20 cellular contexts compared by ENCODE assay signal in genomic region chr2:8281234-8281633, GRCh38.
DNase-seq lines count a peak whose midpoint lies in the region; ATAC-seq and TF ChIP-seq lines count a peak whose summit lies in the region.
"Had no signal": no experiment of that assay in that cellular context is flagged by ENCODE, and none has a peak within 500 bp of the region (broad histone marks: within the 10 kb centered on the region; RNA-seq: fewer than 3 reads in every experiment).

No MANE protein-coding gene starts in this region.

- H3K9me3 ChIP-seq in effector memory CD4-positive, alpha-beta T cell (ENCODE audit: control insufficient read depth, low read length), result no peaks in the 10 kb centered on the region

- H3K9me3 Mint-ChIP-seq in GM23338, result no peaks in the 10 kb centered on the region; the same call in 2 of the 3 replicates
- no peaks in the 10 kb centered on the region for H3K9me3 Mint-ChIP-seq in natural killer cell
- H3K9me3 Mint-ChIP-seq in activated CD8-positive, alpha-beta T cell treated with anti-CD3 and anti-CD28 coated beads, Interleukin-2, amount 10 ng/mL, durations not matched to agents 7 days and 5 days (ENCODE audit: insufficient read depth), result no peaks in the 10 kb centered on the region
- H3K9me3 Mint-ChIP-seq: CD4-positive, CD25-positive, alpha-beta regulatory T cell had no signal

- no peak overlapping the region for H3K27ac ChIP-seq in GM23338 (ENCODE audit: low read depth)
- no peak overlapping the region for H3K27ac ChIP-seq in effector memory CD4-positive, alpha-beta T cell (ENCODE audit: insufficient read depth, low read length, poor library complexity, severe bottlenecking)
- H3K27ac ChIP-seq: 22Rv1 had no signal

- H2AFZ ChIP-seq in GM23338, result peak overlapping the region; percentile 75

- TF ChIP-seq CTCF in GM23338 (conservative IDR thresholded peaks at IDR 0.05; ENCODE audit: low read depth in 2 of 2) (no peak), natural killer cell (IDR thresholded peaks at IDR 0.05) (no peak)

- H3K27me3 ChIP-seq in GM23338 (ENCODE audit: insufficient read depth), result no peaks in the 10 kb centered on the region
- no peaks in the 10 kb centered on the region for H3K27me3 ChIP-seq in effector memory CD4-positive, alpha-beta T cell (replicated peaks; ENCODE audit: control insufficient read depth, insufficient read depth, low read length, poor library complexity, severe bottlenecking)

- H3K4me3 ChIP-seq in GM23338, result no peak overlapping the region
- peak overlapping the region; percentile 22 for H3K4me3 ChIP-seq in effector memory CD4-positive, alpha-beta T cell (ENCODE audit: insufficient read depth, low read depth, low read length, poor library complexity, severe bottlenecking)
- H3K4me3 ChIP-seq: K562 had no signal

- H3K4me1 Mint-ChIP-seq in GM23338 (peaks cover 6% of the 10 kb centered on the region), natural killer cell (peaks cover 76 to 85% of the 10 kb centered on the region in 2 donors)
- H3K4me1 Mint-ChIP-seq in activated CD8-positive, alpha-beta T cell treated with anti-CD3 and anti-CD28 coated beads, Interleukin-2, amount 10 ng/mL, durations not matched to agents 7 days and 5 days (ENCODE audit: low read depth), result peaks cover 15% of the 10 kb centered on the region
- H3K4me1 Mint-ChIP-seq: B cell had no signal

- ATAC-seq in GM23338 (no peak), natural killer cell (no peak), GM18858 (IDR thresholded peaks at IDR 0.05; ENCODE audit: unreplicated experiment) (no peak), HG03108 (IDR thresholded peaks at IDR 0.05; ENCODE audit: unreplicated experiment) (no peak)
- ATAC-seq in activated CD8-positive, alpha-beta T cell treated with anti-CD3 and anti-CD28 coated beads, Interleukin-2, amount 10 ng/mL, durations not matched to agents 7 days and 5 days, result no peak
- ATAC-seq: K562, Panc1 had no signal

- CTCF ChIA-PET in activated CD8-positive, alpha-beta T cell treated with anti-CD3 and anti-CD28 coated beads, Interleukin-2, amount 10 ng/mL, durations not matched to agents 7 days and 5 days (lab: Charles Lee), result no interaction called here

- H3K36me3 Mint-ChIP-seq in GM23338 (ENCODE audit: low read depth) (no peaks in the 10 kb centered on the region), natural killer cell (peaks cover 11% of the 10 kb centered on the region)
- H3K36me3 Mint-ChIP-seq in activated CD8-positive, alpha-beta T cell treated with anti-CD3 and anti-CD28 coated beads, Interleukin-2, amount 10 ng/mL, durations not matched to agents 7 days and 5 days (ENCODE audit: low read depth), result no peaks in the 10 kb centered on the region
- H3K36me3 Mint-ChIP-seq: CD4-positive, CD25-positive, alpha-beta regulatory T cell had no signal

- no peaks in the 10 kb centered on the region for H3F3A ChIP-seq in GM23338 (replicated peaks; ENCODE audit: low read depth)

- H4K20me1 ChIP-seq in GM23338 (replicated peaks; ENCODE audit: insufficient read depth), result no peaks in the 10 kb centered on the region

- H3K4me2 ChIP-seq in GM23338, result no peak overlapping the region

- intact Hi-C loops in natural killer cell (cut with micrococcal nuclease), result loop anchor here (5.0 kb wide), 1 partner anchor 49 kb away; no protein-coding TSS in a partner anchor

- H3K4me3 Mint-ChIP-seq in GM23338, result no peak overlapping the region
- H3K4me3 Mint-ChIP-seq in natural killer cell, result peak overlapping the region; percentile 99
- no peak overlapping the region for H3K4me3 Mint-ChIP-seq in activated CD8-positive, alpha-beta T cell treated with anti-CD3 and anti-CD28 coated beads, Interleukin-2, amount 10 ng/mL, durations not matched to agents 7 days and 5 days
- H3K4me3 Mint-ChIP-seq: B cell; CD4-positive, CD25-positive, alpha-beta regulatory T cell had no signal

- H3K27me3 Mint-ChIP-seq in GM23338 (ENCODE audit: insufficient read depth, low read depth, poor library complexity) (peaks cover 2% of the 10 kb centered on the region), natural killer cell (ENCODE audit: low read depth in 2 of 2) (no peaks in the 10 kb centered on the region)
- peaks cover 4% of the 10 kb centered on the region for H3K27me3 Mint-ChIP-seq in activated CD8-positive, alpha-beta T cell treated with anti-CD3 and anti-CD28 coated beads, Interleukin-2, amount 10 ng/mL, durations not matched to agents 7 days and 5 days (ENCODE audit: low read depth)
- H3K27me3 Mint-ChIP-seq: CD4-positive, CD25-positive, alpha-beta regulatory T cell had no signal

- no peaks in the 10 kb centered on the region for H3K36me3 ChIP-seq in GM23338 (ENCODE audit: insufficient read depth)
- no peaks in the 10 kb centered on the region for H3K36me3 ChIP-seq in effector memory CD4-positive, alpha-beta T cell (ENCODE audit: control insufficient read depth, insufficient read depth, low read length)

- H3K9me2 ChIP-seq in GM23338 (ENCODE audit: insufficient read depth), result no peaks in the 10 kb centered on the region; the same call in 1 of the 2 replicates

- H3K79me2 ChIP-seq in GM23338 (replicated peaks; ENCODE audit: insufficient read depth), result no peaks in the 10 kb centered on the region

- no peaks in the 10 kb centered on the region for H3K4me1 ChIP-seq in GM23338 (ENCODE audit: insufficient read depth)
- peaks cover 3% of the 10 kb centered on the region for H3K4me1 ChIP-seq in effector memory CD4-positive, alpha-beta T cell (ENCODE audit: control insufficient read depth, insufficient read depth, low read length, poor library complexity, severe bottlenecking)

- H3K27ac Mint-ChIP-seq in GM23338 (no peak overlapping the region), natural killer cell (peak overlapping the region; percentile 98 to 99)
- no peak overlapping the region for H3K27ac Mint-ChIP-seq in activated CD8-positive, alpha-beta T cell treated with anti-CD3 and anti-CD28 coated beads, Interleukin-2, amount 10 ng/mL, durations not matched to agents 7 days and 5 days
- H3K27ac Mint-ChIP-seq: B cell; CD4-positive, CD25-positive, alpha-beta regulatory T cell had no signal

- DNase-seq in NCI-H748 (lab: John Stamatoyannopoulos, UW; ENCODE audit: unreplicated experiment) (peak; percentile 36), NCI-H748 treated with DMSO at 0.1 percent for 48 hours (lab: John Stamatoyannopoulos, UW) (no peak), GM23338 (ENCODE audit: low spot score) (no peak), natural killer cell (no peak)
- DNase-seq in effector memory CD4-positive, alpha-beta T cell, result no peak
- no peak for DNase-seq in activated CD8-positive, alpha-beta T cell treated with anti-CD3 and anti-CD28 coated beads, Interleukin-2, amount 10 ng/mL, durations not matched to agents 7 days and 5 days
- DNase-seq: Calu3; CD4-positive, CD25-positive, alpha-beta regulatory T cell; HCEC 1CT; NCI-H1417 treated with DMSO at 0.1 percent for 48 hours; NCI-H2029; NCI-H2171; NCI-H446 treated with DMSO at 0.1 percent for 48 hours; NCI-H82 had no signal

- POLR2A ChIA-PET in activated CD8-positive, alpha-beta T cell treated with anti-CD3 and anti-CD28 coated beads, Interleukin-2, amount 10 ng/mL, durations not matched to agents 7 days and 5 days (lab: Charles Lee), result no interaction called here

TF ChIP-seq in GM23338, 12 proteins besides CTCF, POLR2A, EP300 and RAD21 (continues in another document):
- TF ChIP-seq NANOG (IDR thresholded peaks at IDR 0.05; ENCODE audit: borderline replicate concordance) (no peak), ZNF114 (CRISPR knock-in tag; IDR thresholded peaks at IDR 0.05) (no peak), JUNB (IDR thresholded peaks at IDR 0.05; ENCODE audit: unreplicated experiment) (no peak)

Comparison
In these comparisons a context has a peak if more than half of its experiments do, and no peak if none do; other contexts are left out.
1. H3K27ac Mint-ChIP-seq: peak in natural killer cell (2 of 2); none in GM23338 (single experiment) and activated CD8-positive, alpha-beta T cell treated with anti-CD3 and anti-CD28 coated beads, Interleukin-2, amount 10 ng/mL, durations not matched to agents 7 days and 5 days (single experiment).